ENCODE assay signal across 23 cellular contexts in genomic region chr2:163133602-163134001, GRCh38.
DNase-seq lines count a peak whose midpoint lies in the region; ATAC-seq, FAIRE-seq and TF ChIP-seq lines count a peak whose summit lies in the region.
"Had no signal": no experiment of that assay in that cellular context is flagged by ENCODE, and none has a peak within 500 bp of the region (broad histone marks: within the 10 kb centered on the region; RNA-seq: fewer than 3 reads in every experiment).

No MANE protein-coding gene starts in this region.

- intact Hi-C loops in heart right ventricle (cut with DNase I): loop anchor here in 1 of 10 donors (5.0 kb wide), 1 partner anchor 241 kb away; no protein-coding TSS in a partner anchor
- intact Hi-C loops in activated CD4-positive, alpha-beta T cell treated with anti-CD3 and anti-CD28 coated beads, Interleukin-2, amount 10 ng/mL, durations not matched to agents 24 days and 14 days (cut with micrococcal nuclease): loop anchor here (10.0 kb wide), 1 partner anchor 239 kb away; no protein-coding TSS in a partner anchor

- TF ChIP-seq CTCF in cardiac muscle cell (IDR thresholded peaks at IDR 0.05; ENCODE audit: low read depth, low read length): no peak
- TF ChIP-seq CTCF in heart right ventricle (IDR thresholded peaks at IDR 0.05): no peak
- TF ChIP-seq CTCF in astrocyte (IDR thresholded peaks at IDR 0.05; ENCODE audit: insufficient read depth, low read depth, low read length): no peak

- no peaks in the 10 kb centered on the region for H3K36me3 ChIP-seq in cardiac muscle cell
- no peaks in the 10 kb centered on the region for H3K36me3 ChIP-seq in heart right ventricle
- no peaks in the 10 kb centered on the region for H3K36me3 ChIP-seq in astrocyte (ENCODE audit: insufficient read depth, low read length)
- H3K36me3 ChIP-seq in trophoblast cell (ENCODE audit: control insufficient read depth in 1 of 2, insufficient read depth in 2 of 2, low read length in 2 of 2): no peaks in the 10 kb centered on the region
- H3K36me3 ChIP-seq: BE2C, SJSA1 had no signal

- DNase-seq in cardiac muscle cell (ENCODE audit: low read depth in 1 of 2, low spot score in 1 of 2) (peak; percentile 18 to 80), heart right ventricle (no peak), astrocyte (ENCODE audit: low read depth) (peak; percentile 69), islet precursor cell (peak; percentile 81), trophoblast cell (peak; percentile 64 to 69), GOT3 (lab: John Stamatoyannopoulos, UW) (no peak), SHP77 (lab: John Stamatoyannopoulos, UW) (no peak)
- no peak for DNase-seq in activated CD4-positive, alpha-beta T cell treated with anti-CD3 and anti-CD28 coated beads, Interleukin-2, amount 10 ng/mL, durations not matched to agents 24 days and 14 days
- DNase-seq: BE2C; CD8-positive, alpha-beta memory T cell; H9; KBM-7; NCI-H1105; NCI-H524 treated with DMSO at 0.1 percent for 48 hours; NK-92 treated with Interleukin-12 subunit alpha and Interleukin-12 subunit beta, amount 100 ng/mL, for 24 hours had no signal

- H3K27me3 ChIP-seq in cardiac muscle cell: no peaks in the 10 kb centered on the region
- H3K27me3 ChIP-seq in heart right ventricle: no peaks in the 10 kb centered on the region
- H3K27me3 ChIP-seq in astrocyte (ENCODE audit: insufficient read depth, low read length): no peaks in the 10 kb centered on the region
- H3K27me3 ChIP-seq in trophoblast cell (ENCODE audit: insufficient read depth, low read length): no peaks in the 10 kb centered on the region
- H3K27me3 ChIP-seq: BE2C, SJSA1 had no signal

- H3K4me2 ChIP-seq in astrocyte (ENCODE audit: low read length): no peak overlapping the region
- no peak overlapping the region for H3K4me2 ChIP-seq in trophoblast cell (ENCODE audit: low read length)

- H3K9ac ChIP-seq in astrocyte (ENCODE audit: low read length): no peak overlapping the region
- no peak overlapping the region for H3K9ac ChIP-seq in trophoblast cell (ENCODE audit: low read length)
- H3K9ac ChIP-seq: GM23248 had no signal

- H3K9me3 ChIP-seq in cardiac muscle cell (ENCODE audit: low read depth): no peaks in the 10 kb centered on the region
- peaks cover 0 to 5% (median 0%) of the 10 kb centered on the region in 11 donors for H3K9me3 ChIP-seq in heart right ventricle
- H3K9me3 ChIP-seq in astrocyte (ENCODE audit: insufficient read depth, low read depth, low read length): no peaks in the 10 kb centered on the region
- no peaks in the 10 kb centered on the region for H3K9me3 ChIP-seq in trophoblast cell (ENCODE audit: insufficient read depth, low read depth, low read length)
- H3K9me3 ChIP-seq: BE2C, SJSA1 had no signal

- H3K27me3 Mint-ChIP-seq in astrocyte (ENCODE audit: low read depth, unreplicated experiment): no peaks in the 10 kb centered on the region
- H3K27me3 Mint-ChIP-seq in activated CD4-positive, alpha-beta T cell treated with anti-CD3 and anti-CD28 coated beads, Interleukin-2, amount 10 ng/mL, durations not matched to agents 24 days and 14 days: no peaks in the 10 kb centered on the region
- H3K27me3 Mint-ChIP-seq: CD8-positive, alpha-beta memory T cell had no signal

- no peak overlapping the region for H3K4me3 Mint-ChIP-seq in astrocyte (ENCODE audit: unreplicated experiment)
- H3K4me3 Mint-ChIP-seq in activated CD4-positive, alpha-beta T cell treated with anti-CD3 and anti-CD28 coated beads, Interleukin-2, amount 10 ng/mL, durations not matched to agents 24 days and 14 days: no peak overlapping the region
- H3K4me3 Mint-ChIP-seq: CD14-positive monocyte; CD8-positive, alpha-beta memory T cell; H9 had no signal

- no peak overlapping the region for H3K18ac ChIP-seq in trophoblast cell (ENCODE audit: low read length)

- no peak overlapping the region for H3K4ac ChIP-seq in trophoblast cell (ENCODE audit: low read depth, low read length)

- H3K79me2 ChIP-seq in astrocyte (ENCODE audit: insufficient read depth, low read length): no peaks in the 10 kb centered on the region
- no peaks in the 10 kb centered on the region for H3K79me2 ChIP-seq in trophoblast cell (ENCODE audit: control insufficient read depth, insufficient read depth, low read length, poor library complexity)

- no peak for ATAC-seq in heart right ventricle
- ATAC-seq: PC-3, Right ventricle myocardium inferior had no signal

- no peak overlapping the region for H3K27ac Mint-ChIP-seq in astrocyte (ENCODE audit: unreplicated experiment)
- H3K27ac Mint-ChIP-seq in activated CD4-positive, alpha-beta T cell treated with anti-CD3 and anti-CD28 coated beads, Interleukin-2, amount 10 ng/mL, durations not matched to agents 24 days and 14 days: no peak overlapping the region
- H3K27ac Mint-ChIP-seq: CD14-positive monocyte; CD8-positive, alpha-beta memory T cell; H9 had no signal

- H2BK120ac ChIP-seq in trophoblast cell (ENCODE audit: insufficient read depth, low read length, poor library complexity): no peak overlapping the region

- H2AK5ac ChIP-seq in trophoblast cell (ENCODE audit: low read length): no peak overlapping the region

- no peak overlapping the region for H4K91ac ChIP-seq in trophoblast cell (ENCODE audit: low read depth, low read length)

- H3K4me3 ChIP-seq in cardiac muscle cell (no peak overlapping the region), heart right ventricle (no peak overlapping the region), astrocyte (ENCODE audit: insufficient read depth, low read depth, low read length) (no peak overlapping the region), trophoblast cell (ENCODE audit: low read depth, low read length) (no peak overlapping the region)
- H3K4me3 ChIP-seq: GM23248, SJSA1 had no signal

- no peaks in the 10 kb centered on the region for H4K20me1 ChIP-seq in astrocyte (ENCODE audit: insufficient read depth, low read length)

- H3K79me1 ChIP-seq in trophoblast cell (ENCODE audit: low read length): no peaks in the 10 kb centered on the region

- no peaks in the 10 kb centered on the region for H3K36me3 Mint-ChIP-seq in astrocyte (ENCODE audit: low read depth, unreplicated experiment)
- no peaks in the 10 kb centered on the region for H3K36me3 Mint-ChIP-seq in activated CD4-positive, alpha-beta T cell treated with anti-CD3 and anti-CD28 coated beads, Interleukin-2, amount 10 ng/mL, durations not matched to agents 24 days and 14 days (ENCODE audit: low read depth)
- H3K36me3 Mint-ChIP-seq: CD14-positive monocyte; CD8-positive, alpha-beta memory T cell had no signal

- H2BK5ac ChIP-seq in trophoblast cell (ENCODE audit: low read depth, low read length, poor library complexity): no peak overlapping the region

- no peak overlapping the region for H4K12ac ChIP-seq in trophoblast cell (ENCODE audit: low read depth, low read length)

- H3K14ac ChIP-seq in trophoblast cell (ENCODE audit: low read length): no peak overlapping the region

- no peaks in the 10 kb centered on the region for H3K9me3 Mint-ChIP-seq in astrocyte (ENCODE audit: unreplicated experiment)
- H3K9me3 Mint-ChIP-seq in activated CD4-positive, alpha-beta T cell treated with anti-CD3 and anti-CD28 coated beads, Interleukin-2, amount 10 ng/mL, durations not matched to agents 24 days and 14 days: no peaks in the 10 kb centered on the region
- H3K9me3 Mint-ChIP-seq: H9 had no signal

- no peak overlapping the region for H3K23ac ChIP-seq in trophoblast cell (ENCODE audit: low read length)

- peaks cover 10% of the 10 kb centered on the region for H3K4me1 Mint-ChIP-seq in astrocyte (ENCODE audit: low read depth, unreplicated experiment)
- H3K4me1 Mint-ChIP-seq in activated CD4-positive, alpha-beta T cell treated with anti-CD3 and anti-CD28 coated beads, Interleukin-2, amount 10 ng/mL, durations not matched to agents 24 days and 14 days: no peaks in the 10 kb centered on the region
- H3K4me1 Mint-ChIP-seq: CD14-positive monocyte; CD8-positive, alpha-beta memory T cell; H9 had no signal

- no peak overlapping the region for H2BK12ac ChIP-seq in trophoblast cell (ENCODE audit: low read length)

- H3K4me1 ChIP-seq in cardiac muscle cell (ENCODE audit: low read depth): peaks cover 33% of the 10 kb centered on the region
- no peaks in the 10 kb centered on the region for H3K4me1 ChIP-seq in heart right ventricle
- H3K4me1 ChIP-seq in astrocyte (ENCODE audit: insufficient read depth, low read length): no peaks in the 10 kb centered on the region
- H3K4me1 ChIP-seq in trophoblast cell (ENCODE audit: control insufficient read depth in 1 of 2, insufficient read depth in 2 of 2, low read length in 2 of 2): no peaks in the 10 kb centered on the region
- H3K4me1 ChIP-seq: BE2C, SJSA1 had no signal

- no peak overlapping the region for H4K8ac ChIP-seq in trophoblast cell (ENCODE audit: low read depth, low read length)

- H3K27ac ChIP-seq in cardiac muscle cell: peak overlapping the region; percentile 92
- no peak overlapping the region for H3K27ac ChIP-seq in heart right ventricle
- no peak overlapping the region for H3K27ac ChIP-seq in astrocyte (ENCODE audit: low read depth, low read length)
- H3K27ac ChIP-seq in trophoblast cell (ENCODE audit: low read depth, low read length): no peak overlapping the region
- H3K27ac ChIP-seq: 22Rv1, GM23248, SJSA1 had no signal

- FAIRE-seq in astrocyte (lab: Jason Lieb, UNC): no peak
- FAIRE-seq: GM18507, HTR-8/SVneo had no signal

- H2AFZ ChIP-seq in astrocyte (ENCODE audit: low read depth, low read length) (no peak overlapping the region), trophoblast cell (ENCODE audit: insufficient read depth, low read length, poor library complexity) (no peak overlapping the region)
- H2AFZ ChIP-seq: GM23248 had no signal

Comparison
In these comparisons a context has a peak if more than half of its experiments do, and no peak if none do; other contexts are left out.
1. DNase-seq: peak in cardiac muscle cell (2 of 2), astrocyte (single experiment), islet precursor cell (single experiment) and trophoblast cell (2 of 2); none in heart right ventricle (0 of 2), GOT3 (single experiment), SHP77 (0 of 2) and activated CD4-positive, alpha-beta T cell treated with anti-CD3 and anti-CD28 coated beads, Interleukin-2, amount 10 ng/mL, durations not matched to agents 24 days and 14 days (single experiment).